Comparison of ENCODE assay signal across 19 cellular contexts in the genomic region with DNA sequence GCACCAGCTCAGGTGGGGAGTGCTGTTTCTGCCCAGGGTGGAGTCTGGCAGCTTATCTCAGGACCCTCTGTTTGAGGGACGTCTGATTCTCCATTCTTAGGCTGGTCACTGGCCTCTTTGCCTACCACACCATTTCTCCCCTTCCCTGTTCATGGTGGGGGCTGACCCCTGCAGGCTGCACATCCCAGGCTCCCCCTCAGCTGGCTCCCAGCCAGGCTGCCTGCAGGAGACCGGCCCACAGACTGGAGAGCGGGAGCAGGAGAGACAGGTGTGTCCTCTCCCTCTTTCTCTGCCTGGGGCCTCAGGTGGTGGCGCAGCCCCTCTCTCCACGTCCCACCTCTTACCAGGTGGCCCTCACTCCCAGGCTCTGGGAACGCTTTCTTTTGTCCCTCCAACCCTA.
A peak's percentile ranks its signal among the peaks of the same experiment; 100 is the strongest.
DNase-seq lines count a peak whose midpoint lies in the region; ATAC-seq and TF ChIP-seq lines count a peak whose summit lies in the region.
"Had no signal": no experiment of that assay in that cellular context is flagged by ENCODE, and none has a peak within 500 bp of the region (broad histone marks: within the 10 kb centered on the region; RNA-seq: fewer than 3 reads in every experiment).

No MANE protein-coding gene starts in this region.

- POLR2A ChIA-PET in activated CD4-positive, alpha-beta T cell treated with anti-CD3 and anti-CD28 coated beads for 36 hours (lab: Charles Lee) = no interaction called here

- DNase-seq in DMS53 (lab: John Stamatoyannopoulos, UW) = peak; percentile 14
- DNase-seq in DMS53 treated with DMSO at 0.1 percent for 48 hours (lab: John Stamatoyannopoulos, UW; ENCODE audit: unreplicated experiment) = no peak
- DNase-seq in NCI-H1105 treated with DMSO at 0.1 percent for 48 hours (lab: John Stamatoyannopoulos, UW) = peak; percentile 89
- peak; percentile 85 for DNase-seq in NCI-H2171 treated with DMSO at 0.1 percent for 48 hours (lab: John Stamatoyannopoulos, UW)
- DNase-seq in activated naive CD4-positive, alpha-beta T cell treated with anti-CD3 and anti-CD28 coated beads, Interleukin-2, amount 50 U/mL, for 72 hours (ENCODE audit: low spot score in 2 of 2) = no peak
- no peak for DNase-seq in activated CD4-positive, alpha-beta T cell treated with anti-CD3 and anti-CD28 coated beads for 36 hours
- DNase-seq: CD4-positive, alpha-beta T cell; GDM1; GM23248; NCI-H1048; NCI-H2029; RPMI8226; SIG-M5; T-helper 2 cell had no signal

- no peak for ATAC-seq in GM18909 (IDR thresholded peaks at IDR 0.05; ENCODE audit: poor library complexity, unreplicated experiment)
- no peak for ATAC-seq in activated naive CD4-positive, alpha-beta T cell treated with anti-CD3 and anti-CD28 coated beads, Interleukin-2, amount 50 U/mL, for 72 hours
- no peak for ATAC-seq in activated CD4-positive, alpha-beta T cell treated with anti-CD3 and anti-CD28 coated beads for 36 hours
- ATAC-seq: GM12878 had no signal

- peak overlapping the region; percentile 9; the same call in 1 of the 2 replicates for H3K27ac ChIP-seq in VCaP
- H3K27ac ChIP-seq: 22Rv1, GM23248 had no signal

- no peak overlapping the region for H3K4me3 Mint-ChIP-seq in activated CD4-positive, alpha-beta T cell treated with anti-CD3 and anti-CD28 coated beads for 36 hours
- H3K4me3 Mint-ChIP-seq: B cell; CD4-positive, alpha-beta T cell had no signal

- peak overlapping the region in 1 of 2 donors; percentile 41 for H3K27ac Mint-ChIP-seq in activated naive CD4-positive, alpha-beta T cell treated with anti-CD3 and anti-CD28 coated beads, Interleukin-2, amount 50 U/mL, for 72 hours
- H3K27ac Mint-ChIP-seq in activated CD4-positive, alpha-beta T cell treated with anti-CD3 and anti-CD28 coated beads for 36 hours = no peak overlapping the region
- H3K27ac Mint-ChIP-seq: B cell; CD4-positive, alpha-beta T cell had no signal

- H3K9me3 Mint-ChIP-seq in activated naive CD4-positive, alpha-beta T cell treated with anti-CD3 and anti-CD28 coated beads, Interleukin-2, amount 50 U/mL, for 72 hours = no peaks in the 10 kb centered on the region
- H3K9me3 Mint-ChIP-seq in activated CD4-positive, alpha-beta T cell treated with anti-CD3 and anti-CD28 coated beads for 36 hours (ENCODE audit: low read depth) = no peaks in the 10 kb centered on the region
- H3K9me3 Mint-ChIP-seq: CD4-positive, alpha-beta T cell had no signal

- H3K36me3 Mint-ChIP-seq in activated naive CD4-positive, alpha-beta T cell treated with anti-CD3 and anti-CD28 coated beads, Interleukin-2, amount 50 U/mL, for 72 hours = no peaks in the 10 kb centered on the region
- H3K36me3 Mint-ChIP-seq in activated CD4-positive, alpha-beta T cell treated with anti-CD3 and anti-CD28 coated beads for 36 hours (ENCODE audit: low read depth) = no peaks in the 10 kb centered on the region

- H3K27me3 Mint-ChIP-seq in activated CD4-positive, alpha-beta T cell treated with anti-CD3 and anti-CD28 coated beads for 36 hours = no peaks in the 10 kb centered on the region
- H3K27me3 Mint-ChIP-seq: B cell; CD4-positive, alpha-beta T cell had no signal

- intact Hi-C loops in activated CD4-positive, alpha-beta T cell treated with anti-CD3 and anti-CD28 coated beads for 36 hours (cut with DNase I, micrococcal nuclease) = no loop called here

- H3K4me1 Mint-ChIP-seq in activated CD4-positive, alpha-beta T cell treated with anti-CD3 and anti-CD28 coated beads for 36 hours = no peaks in the 10 kb centered on the region
- H3K4me1 Mint-ChIP-seq: B cell had no signal

- no peak for TF ChIP-seq CTCF in VCaP (conservative IDR thresholded peaks at IDR 0.05)

- CTCF ChIA-PET in activated CD4-positive, alpha-beta T cell treated with anti-CD3 and anti-CD28 coated beads for 36 hours (lab: Charles Lee) = interaction anchor here (0.6 kb wide), 1 partner anchor 145 kb away, joined by 3 read pairs; no protein-coding TSS in a partner anchor

Comparison
In these comparisons a context has a peak if more than half of its experiments do, and no peak if none do; other contexts are left out.
1. DNase-seq: peak in DMS53 (single experiment), NCI-H1105 treated with DMSO at 0.1 percent for 48 hours (single experiment) and NCI-H2171 treated with DMSO at 0.1 percent for 48 hours (single experiment); none in DMS53 treated with DMSO at 0.1 percent for 48 hours (single experiment), activated naive CD4-positive, alpha-beta T cell treated with anti-CD3 and anti-CD28 coated beads, Interleukin-2, amount 50 U/mL, for 72 hours (0 of 2) and activated CD4-positive, alpha-beta T cell treated with anti-CD3 and anti-CD28 coated beads for 36 hours (single experiment).